In the genomic region with DNA sequence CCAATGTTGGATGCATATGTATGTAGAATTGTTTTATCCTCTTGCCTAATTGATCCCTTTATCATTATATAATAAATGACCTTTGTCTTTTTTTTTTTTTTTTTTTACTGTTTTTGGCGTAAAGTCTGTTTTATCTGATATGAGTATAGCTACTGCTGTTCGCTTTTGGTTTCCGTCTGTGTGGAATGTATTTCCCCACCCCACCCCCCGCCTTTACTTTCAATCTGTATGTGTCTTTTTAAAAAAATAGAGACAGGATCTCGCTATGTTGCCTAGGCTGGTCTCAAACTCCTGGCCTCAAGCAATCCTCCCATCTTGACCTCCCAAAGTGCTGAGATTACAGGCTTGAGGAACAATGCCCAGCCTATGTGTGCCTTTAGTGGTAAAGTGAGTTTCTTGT, we compare ENCODE assay signal across 17 cellular contexts. TPM values are rescaled to one million over a fixed set of nuclear protein-coding genes. Genes with fewer than 3 reads are reported as not detected.
DNase-seq lines count a peak whose midpoint lies in the region; ATAC-seq lines count a peak whose summit lies in the region.
"Had no signal": no experiment of that assay in that cellular context is flagged by ENCODE, and none has a peak within 500 bp of the region (broad histone marks: within the 10 kb centered on the region; RNA-seq: fewer than 3 reads in every experiment).

No MANE protein-coding gene starts in this region.

- H3K9ac ChIP-seq in mesenchymal stem cell (ENCODE audit: low read length): no peak overlapping the region

- H3K79me1 ChIP-seq in mesenchymal stem cell (replicated peaks; ENCODE audit: low read length, poor library complexity, severe bottlenecking): no peaks in the 10 kb centered on the region

- H3K4me3 ChIP-seq in mesenchymal stem cell (ENCODE audit: insufficient read depth in 1 of 2, low read depth in 1 of 2, low read length in 2 of 2): no peak overlapping the region
- H3K4me3 ChIP-seq: lower lobe of right lung, transverse colon had no signal

- H3K4me1 ChIP-seq in mesenchymal stem cell (ENCODE audit: control insufficient read depth, insufficient read depth, low read depth, low read length): peaks cover 3% of the 10 kb centered on the region
- H3K4me1 ChIP-seq: Caco-2, lower lobe of right lung, transverse colon had no signal

- no peak overlapping the region for H3K4ac ChIP-seq in mesenchymal stem cell (ENCODE audit: low read depth in 1 of 2, low read length in 2 of 2)

- H3K18ac ChIP-seq in mesenchymal stem cell (ENCODE audit: low read depth in 1 of 2, low read length in 2 of 2): no peak overlapping the region

- H3K36me3 Mint-ChIP-seq in activated T-helper 17 cell treated with anti-CD3 and anti-CD28 coated beads, Interleukin-2, amount 50 U/mL, for 72 hours (ENCODE audit: low read depth): peaks cover 6% of the 10 kb centered on the region
- H3K36me3 Mint-ChIP-seq in stimulated activated naive CD8-positive, alpha-beta T cell treated with anti-CD3 and anti-CD28 coated beads, Interleukin-15, Interleukin-2, amounts not matched to agents 100 ng/mL and 50 ng/mL, for 24 hours (ENCODE audit: low read depth): peaks cover 17% of the 10 kb centered on the region
- H3K36me3 Mint-ChIP-seq: naive thymus-derived CD8-positive, alpha-beta T cell had no signal

- ATAC-seq in HG02852 (IDR thresholded peaks at IDR 0.05; ENCODE audit: unreplicated experiment): peak; percentile 55
- peak; percentile 73 for ATAC-seq in activated T-helper 17 cell treated with anti-CD3 and anti-CD28 coated beads, Interleukin-2, amount 50 U/mL, for 72 hours (replicated peaks)
- ATAC-seq: lower lobe of right lung; naive thymus-derived CD8-positive, alpha-beta T cell had no signal

- H3K36me3 ChIP-seq in mesenchymal stem cell (ENCODE audit: control insufficient read depth in 1 of 2, insufficient read depth in 2 of 2, low read depth in 1 of 2, low read length in 2 of 2): no peaks in the 10 kb centered on the region
- H3K36me3 ChIP-seq: lower lobe of right lung, transverse colon had no signal

- H4K8ac ChIP-seq in mesenchymal stem cell (ENCODE audit: low read length): no peak overlapping the region

- H2BK15ac ChIP-seq in mesenchymal stem cell (ENCODE audit: low read depth, poor library complexity, severe bottlenecking): no peak overlapping the region

- peak overlapping the region; percentile 93 for H3K27ac Mint-ChIP-seq in activated T-helper 17 cell treated with anti-CD3 and anti-CD28 coated beads, Interleukin-2, amount 50 U/mL, for 72 hours
- H3K27ac Mint-ChIP-seq in stimulated activated naive CD8-positive, alpha-beta T cell treated with anti-CD3 and anti-CD28 coated beads, Interleukin-15, Interleukin-2, amounts not matched to agents 100 ng/mL and 50 ng/mL, for 24 hours: peak overlapping the region; percentile 36
- H3K27ac Mint-ChIP-seq: H9; naive thymus-derived CD8-positive, alpha-beta T cell had no signal

- no peaks in the 10 kb centered on the region for H3K27me3 ChIP-seq in mesenchymal stem cell (ENCODE audit: control insufficient read depth in 1 of 2, insufficient read depth in 1 of 2, low read length in 2 of 2)
- H3K27me3 ChIP-seq: transverse colon had no signal

- no peak overlapping the region for H2AK5ac ChIP-seq in mesenchymal stem cell (ENCODE audit: low read length, severe bottlenecking)

- peaks cover 33% of the 10 kb centered on the region for H3K4me1 Mint-ChIP-seq in activated T-helper 17 cell treated with anti-CD3 and anti-CD28 coated beads, Interleukin-2, amount 50 U/mL, for 72 hours
- peaks cover 38% of the 10 kb centered on the region for H3K4me1 Mint-ChIP-seq in stimulated activated naive CD8-positive, alpha-beta T cell treated with anti-CD3 and anti-CD28 coated beads, Interleukin-15, Interleukin-2, amounts not matched to agents 100 ng/mL and 50 ng/mL, for 24 hours (ENCODE audit: low read depth)
- H3K4me1 Mint-ChIP-seq: H9 had no signal

- no peak overlapping the region for H2BK5ac ChIP-seq in mesenchymal stem cell (ENCODE audit: low read depth, low read length, poor library complexity, severe bottlenecking)

- no peak overlapping the region for H2AFZ ChIP-seq in mesenchymal stem cell (ENCODE audit: low read depth, low read length)

- no peak overlapping the region for H3K27ac ChIP-seq in mesenchymal stem cell (ENCODE audit: low read length, poor library complexity, severe bottlenecking)
- H3K27ac ChIP-seq: lower lobe of right lung, transverse colon had no signal

- H3K4me2 ChIP-seq in mesenchymal stem cell (ENCODE audit: low read length, poor library complexity, severe bottlenecking): no peak overlapping the region

- no peak overlapping the region for H3K14ac ChIP-seq in mesenchymal stem cell (ENCODE audit: low read length in 2 of 2)

- H3K9me3 Mint-ChIP-seq in activated T-helper 17 cell treated with anti-CD3 and anti-CD28 coated beads, Interleukin-2, amount 50 U/mL, for 72 hours: no peaks in the 10 kb centered on the region
- H3K9me3 Mint-ChIP-seq in stimulated activated naive CD8-positive, alpha-beta T cell treated with anti-CD3 and anti-CD28 coated beads, Interleukin-15, Interleukin-2, amounts not matched to agents 100 ng/mL and 50 ng/mL, for 24 hours: no peaks in the 10 kb centered on the region
- H3K9me3 Mint-ChIP-seq: H9; naive thymus-derived CD8-positive, alpha-beta T cell had no signal

- peak overlapping the region; percentile 78 for H3K4me3 Mint-ChIP-seq in activated T-helper 17 cell treated with anti-CD3 and anti-CD28 coated beads, Interleukin-2, amount 50 U/mL, for 72 hours
- peak overlapping the region; percentile 21 for H3K4me3 Mint-ChIP-seq in stimulated activated naive CD8-positive, alpha-beta T cell treated with anti-CD3 and anti-CD28 coated beads, Interleukin-15, Interleukin-2, amounts not matched to agents 100 ng/mL and 50 ng/mL, for 24 hours
- H3K4me3 Mint-ChIP-seq: H9; naive thymus-derived CD8-positive, alpha-beta T cell had no signal

- no peak overlapping the region for H4K91ac ChIP-seq in mesenchymal stem cell (ENCODE audit: low read length)

- H2BK12ac ChIP-seq in mesenchymal stem cell (ENCODE audit: low read length in 2 of 2): no peak overlapping the region

- no peaks in the 10 kb centered on the region for H3K27me3 Mint-ChIP-seq in activated T-helper 17 cell treated with anti-CD3 and anti-CD28 coated beads, Interleukin-2, amount 50 U/mL, for 72 hours
- no peaks in the 10 kb centered on the region for H3K27me3 Mint-ChIP-seq in stimulated activated naive CD8-positive, alpha-beta T cell treated with anti-CD3 and anti-CD28 coated beads, Interleukin-15, Interleukin-2, amounts not matched to agents 100 ng/mL and 50 ng/mL, for 24 hours

- no peak overlapping the region for H3K23ac ChIP-seq in mesenchymal stem cell (ENCODE audit: low read length in 2 of 2)

- peak; percentile 61 for DNase-seq in activated naive CD4-positive, alpha-beta T cell treated with Interleukin-2 at 50 U/mL for 16 hours
- no peak for DNase-seq in activated naive CD4-positive, alpha-beta T cell (lab: John Stamatoyannopoulos, UW)
- DNase-seq in NCI-H69 (lab: John Stamatoyannopoulos, UW) (no peak), NCI-H2227 (lab: John Stamatoyannopoulos, UW; ENCODE audit: unreplicated experiment) (no peak), mesenchymal stem cell (no peak)
- DNase-seq: aorta, Caco-2, foreskin melanocyte, H9, lower lobe of right lung, NCI-H1417 treated with DMSO at 0.1 percent for 48 hours, Right ventricle myocardium superior, transverse colon had no signal

- H2BK120ac ChIP-seq in mesenchymal stem cell (ENCODE audit: low read depth, low read length): no peak overlapping the region

- H3K9me3 ChIP-seq in mesenchymal stem cell (ENCODE audit: control insufficient read depth, low read length): no peaks in the 10 kb centered on the region
- H3K9me3 ChIP-seq: Caco-2, lower lobe of right lung, transverse colon had no signal

- WGBS in mesenchymal stem cell: 86% methylated on average over 1 of the region's 5 CpGs

RNA-seq across cellular contexts. Expression of a gene that starts 11.3 kb away (rescaled TPM):
- 10 to 100 TPM; 49.5 to 78.1 TPM for total RNA-seq in activated T-helper 17 cell treated with anti-CD3 and anti-CD28 coated beads, Interleukin-2, amount 50 U/mL, for 72 hours
- polyA plus RNA-seq in mesenchymal stem cell (2013, experiment 1 of 2): 12.1 TPM
- 12.0 TPM for polyA plus RNA-seq in mesenchymal stem cell (2013, experiment 2 of 2)
